In the genomic region with DNA sequence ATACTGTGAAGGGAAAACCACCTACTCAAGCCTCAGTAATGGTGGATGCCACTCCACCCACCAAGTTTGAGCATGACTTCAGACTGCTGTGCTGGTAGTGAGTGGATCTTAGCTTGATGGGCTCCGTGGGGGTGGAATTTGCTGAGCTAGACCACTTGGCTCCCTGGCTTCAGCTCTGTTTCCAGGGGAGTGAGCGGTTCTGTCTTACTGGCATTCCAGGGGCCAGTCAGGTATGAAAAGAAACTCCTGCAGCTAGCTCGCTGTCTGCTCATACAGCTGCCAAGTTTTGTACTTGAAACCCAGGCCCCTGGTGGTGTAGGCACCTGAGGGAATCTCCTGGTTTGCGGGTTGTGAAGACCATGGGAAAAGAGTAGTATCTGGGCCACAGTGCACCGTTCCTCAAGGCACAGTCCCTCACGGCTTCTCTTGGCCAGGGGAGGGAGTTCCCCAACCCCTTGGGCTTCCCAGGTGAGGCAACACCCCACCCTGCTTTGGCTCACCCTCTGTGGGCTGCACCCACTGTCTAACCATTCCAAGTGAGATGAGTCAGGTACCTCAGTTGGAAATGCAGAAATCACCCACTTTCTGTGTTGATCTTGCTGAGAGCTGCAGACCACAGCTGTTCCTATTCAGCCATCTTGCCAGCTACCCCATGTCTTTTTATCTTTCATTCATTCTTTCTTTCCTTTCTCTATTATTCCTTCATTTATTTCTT, we compare ENCODE assay signal across 11 cellular contexts.
DNase-seq lines count a peak whose midpoint lies in the region; ATAC-seq and TF ChIP-seq lines count a peak whose summit lies in the region.
"Had no signal": no experiment of that assay in that cellular context is flagged by ENCODE, and none has a peak within 500 bp of the region (broad histone marks: within the 10 kb centered on the region; RNA-seq: fewer than 3 reads in every experiment).

No MANE protein-coding gene starts in this region.

- no peak overlapping the region for H3K4me2 ChIP-seq in OCI-LY7 (ENCODE audit: low read length)

- POLR2A ChIA-PET in OCI-LY7 (lab: Charles Lee): interaction anchor here (0.8 kb wide), 1 partner anchor 13 kb away, joined by 3 read pairs; no protein-coding TSS in a partner anchor

- DNase-seq in NCI-H226 (peak; percentile 39), myocyte (ENCODE audit: low read depth) (peak; percentile 22), OCI-LY7 (ENCODE audit: low spot score) (no peak), EL (no peak), KG1 (lab: John Stamatoyannopoulos, UW) (no peak)
- DNase-seq: cerebellar nuclear complex, KBM-7, NCI-H774 had no signal

- H3K4me1 ChIP-seq in OCI-LY7 (ENCODE audit: insufficient read depth, low read length, poor library complexity, severe bottlenecking): no peaks in the 10 kb centered on the region

- BruUV-seq in OCI-LY7 (replicated peaks; lab: Mats Ljungman, UMichigan): no TSS peak

- TF ChIP-seq CTCF in OCI-LY7 (conservative IDR thresholded peaks at IDR 0.05; ENCODE audit: low read length): no peak

- CTCF ChIA-PET in OCI-LY7 (lab: Charles Lee; ENCODE audit: unreplicated experiment): no interaction called here

- H3K79me2 ChIP-seq in OCI-LY7 (ENCODE audit: insufficient read depth, low read depth, low read length): no peaks in the 10 kb centered on the region

- intact Hi-C loops in OCI-LY7 (cut with micrococcal nuclease; ENCODE audit: unreplicated experiment): no loop called here

- H4K20me1 ChIP-seq in OCI-LY7 (ENCODE audit: insufficient read depth, low read length): no peaks in the 10 kb centered on the region

- no peak overlapping the region for H2AFZ ChIP-seq in OCI-LY7 (ENCODE audit: low read length)

- no peak overlapping the region for H3K27ac ChIP-seq in OCI-LY7 (ENCODE audit: low read depth, low read length, poor library complexity, severe bottlenecking)
- H3K27ac ChIP-seq: VCaP had no signal

- H3K9me3 ChIP-seq in OCI-LY7 (ENCODE audit: low read length): no peaks in the 10 kb centered on the region

- no peak overlapping the region for H3K4me3 ChIP-seq in OCI-LY7 (ENCODE audit: low read depth, low read length, poor library complexity, severe bottlenecking)

- ATAC-seq in GM19025 (IDR thresholded peaks at IDR 0.05; ENCODE audit: low read depth, unreplicated experiment) (peak; percentile 34), HG02642 (IDR thresholded peaks at IDR 0.05; ENCODE audit: poor library complexity, unreplicated experiment) (peak; percentile 51)

- H3K9me2 ChIP-seq in OCI-LY7 (ENCODE audit: insufficient read depth, low read length): no peaks in the 10 kb centered on the region

- H3K36me3 ChIP-seq in OCI-LY7 (ENCODE audit: insufficient read depth, low read length): no peaks in the 10 kb centered on the region

Comparison
In these comparisons a context has a peak if more than half of its experiments do, and no peak if none do; other contexts are left out.
1. DNase-seq: peak in NCI-H226 (single experiment) and myocyte (single experiment); none in OCI-LY7 (single experiment), EL (single experiment) and KG1 (single experiment).